ENCODE assay signal across 13 cellular contexts in the genomic region with DNA sequence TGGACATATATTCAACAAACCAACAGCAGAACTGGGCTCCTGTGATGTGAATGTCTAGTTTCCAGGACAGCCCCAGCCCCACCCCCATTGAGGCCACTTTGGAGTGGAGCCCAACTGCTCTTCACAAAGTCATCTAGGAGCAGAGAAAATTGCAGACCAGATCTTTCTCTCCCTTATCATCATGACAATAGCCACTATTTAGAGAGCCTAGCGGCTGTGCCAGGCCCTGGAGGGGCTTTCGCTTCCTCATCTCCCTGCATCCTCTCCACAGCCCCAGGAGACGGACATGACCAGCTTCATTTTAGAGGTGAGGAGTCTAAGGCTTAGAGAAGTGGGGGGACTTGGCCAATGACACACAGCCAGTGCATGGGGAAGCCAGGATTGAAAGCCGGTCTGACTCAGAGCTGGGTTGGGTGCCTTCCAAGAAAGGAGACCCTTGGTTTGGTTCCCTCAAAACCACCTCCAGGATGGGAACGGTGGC. TPM values are rescaled to one million over a fixed set of nuclear protein-coding genes. Genes with fewer than 3 reads are reported as not detected.
DNase-seq lines count a peak whose midpoint lies in the region; ATAC-seq and TF ChIP-seq lines count a peak whose summit lies in the region.
"Had no signal": no experiment of that assay in that cellular context is flagged by ENCODE, and none has a peak within 500 bp of the region (broad histone marks: within the 10 kb centered on the region; RNA-seq: fewer than 3 reads in every experiment).

No MANE protein-coding gene starts in this region.

- DNase-seq in HL-60 (ENCODE audit: low read depth in 1 of 2, low spot score in 1 of 2) (peak; percentile 32 to 61), PC-9 (peak; percentile 60 to 64), hepatic stellate cell (ENCODE audit: low spot score) (peak; percentile 41), progenitor cell of endocrine pancreas (ENCODE audit: low spot score, unreplicated experiment) (no peak), T1000 (lab: John Stamatoyannopoulos, UW) (no peak), MM.1S (no peak)
- DNase-seq: activated naive CD4-positive, alpha-beta T cell treated with anti-CD3 and anti-CD28 coated beads, Interleukin-2, amount 50 U/mL, for 16 hours; GDM1; naive B cell; NCI-H146 had no signal

- peaks cover 12% of the 10 kb centered on the region for H3K79me2 ChIP-seq in PC-9 (ENCODE audit: low read depth)
- no peaks in the 10 kb centered on the region for H3K79me2 ChIP-seq in MM.1S (ENCODE audit: low read length)

- no TSS peak for BruUV-seq in PC-9 (replicated peaks; lab: Mats Ljungman, UMichigan)

- TF ChIP-seq POLR2A in gastroesophageal sphincter (IDR thresholded peaks at IDR 0.05) = no peak

- H3K27ac ChIP-seq in HL-60 (replicated peaks) (peak overlapping the region; percentile 34), PC-9 (peak overlapping the region; percentile 71), MM.1S (ENCODE audit: low read length) (no peak overlapping the region), gastroesophageal sphincter (no peak overlapping the region)
- H3K27ac ChIP-seq: esophagus muscularis mucosa had no signal

- H3K4me2 ChIP-seq in PC-9 = peak overlapping the region; percentile 75
- H3K4me2 ChIP-seq in MM.1S (ENCODE audit: low read depth, low read length) = no peak overlapping the region

- no peak for TF ChIP-seq EP300 in gastroesophageal sphincter (IDR thresholded peaks at IDR 0.05)

- H2AFZ ChIP-seq in PC-9 (no peak overlapping the region), MM.1S (ENCODE audit: low read length) (no peak overlapping the region)

- peaks cover 47% of the 10 kb centered on the region for H3F3A ChIP-seq in PC-9 (ENCODE audit: insufficient read depth, low read depth)
- H3F3A ChIP-seq in MM.1S (ENCODE audit: insufficient read depth, low read length) = no peaks in the 10 kb centered on the region

- H3K4me3 ChIP-seq in HL-60 (replicated peaks; ENCODE audit: insufficient read depth, low read length) (no peak overlapping the region), PC-9 (peak overlapping the region; percentile 59), MM.1S (ENCODE audit: low read length) (no peak overlapping the region), gastroesophageal sphincter (no peak overlapping the region)

- H3K4me3 Mint-ChIP-seq in progenitor cell of endocrine pancreas (ENCODE audit: low read depth) = peak overlapping the region; percentile 91
- H3K4me3 Mint-ChIP-seq: naive B cell had no signal

- intact Hi-C loops in PC-9 (cut with micrococcal nuclease; ENCODE audit: unreplicated experiment) = loop anchor here (2.0 kb wide), 1 partner anchor 59 kb away; a partner anchor contains a TSS

- POLR2A ChIA-PET in PC-9 (lab: Charles Lee; ENCODE audit: unreplicated experiment) = interaction anchor here (0.7 to 3.1 kb wide), 4 partner anchors 17 to 60 kb away, joined by 3 to 29 read pairs (median 6); a partner anchor contains a TSS

- no peaks in the 10 kb centered on the region for H3K27me3 ChIP-seq in HL-60 (ENCODE audit: insufficient read depth, poor library complexity, severe bottlenecking)
- H3K27me3 ChIP-seq in PC-9 (ENCODE audit: insufficient read depth, low read depth) = no peaks in the 10 kb centered on the region
- no peaks in the 10 kb centered on the region for H3K27me3 ChIP-seq in MM.1S (replicated peaks; ENCODE audit: insufficient read depth, low read length)
- H3K27me3 ChIP-seq in gastroesophageal sphincter = peaks cover 22% of the 10 kb centered on the region

- H3K36me3 Mint-ChIP-seq in progenitor cell of endocrine pancreas (ENCODE audit: insufficient read depth) = peaks cover 14% of the 10 kb centered on the region
- H3K36me3 Mint-ChIP-seq: naive B cell had no signal

- TF ChIP-seq CTCF in HL-60 (IDR thresholded peaks at IDR 0.05; ENCODE audit: insufficient read depth, low read length) = no peak
- TF ChIP-seq CTCF in PC-9 (conservative IDR thresholded peaks at IDR 0.05) = no peak
- no peak for TF ChIP-seq CTCF in progenitor cell of endocrine pancreas (IDR thresholded peaks at IDR 0.05; ENCODE audit: unreplicated experiment)
- TF ChIP-seq CTCF in MM.1S (IDR thresholded peaks at IDR 0.05; ENCODE audit: low read length) = no peak
- TF ChIP-seq CTCF in gastroesophageal sphincter (IDR thresholded peaks at IDR 0.05) = no peak

- H3K9me3 ChIP-seq in PC-9 (ENCODE audit: insufficient read depth, low read depth) = no peaks in the 10 kb centered on the region
- no peaks in the 10 kb centered on the region for H3K9me3 ChIP-seq in MM.1S (replicated peaks; ENCODE audit: insufficient read depth, low read length)
- H3K9me3 ChIP-seq in gastroesophageal sphincter = no peaks in the 10 kb centered on the region
- H3K9me3 ChIP-seq: esophagus muscularis mucosa had no signal

- H3K9me3 Mint-ChIP-seq in progenitor cell of endocrine pancreas (ENCODE audit: low read depth) = no peaks in the 10 kb centered on the region
- H3K9me3 Mint-ChIP-seq: naive B cell had no signal

- ATAC-seq in GM19023 (IDR thresholded peaks at IDR 0.05; ENCODE audit: unreplicated experiment) (no peak), gastroesophageal sphincter (no peak)

- WGBS in gastroesophageal sphincter (ENCODE audit: low coverage in 1 of 2), 2 donors = 33% methylated on average over 1 of the region's 5 CpGs; no CpG with 5 or more reads in 1 of the 2 donors

- peaks cover 49% of the 10 kb centered on the region for H3K4me1 Mint-ChIP-seq in progenitor cell of endocrine pancreas (ENCODE audit: low read depth)

- H3K27ac Mint-ChIP-seq in progenitor cell of endocrine pancreas = peak overlapping the region; percentile 98

- CTCF ChIA-PET in PC-9 (lab: Charles Lee) = interaction anchor here (1.0 kb wide), 1 partner anchor 8 kb away, joined by 5 read pairs; no protein-coding TSS in a partner anchor

- H3K9ac ChIP-seq in MM.1S (ENCODE audit: low read length) = no peak overlapping the region

- no peaks in the 10 kb centered on the region for H4K20me1 ChIP-seq in PC-9 (ENCODE audit: insufficient read depth)
- no peaks in the 10 kb centered on the region for H4K20me1 ChIP-seq in MM.1S (ENCODE audit: insufficient read depth, low read length)

- H3K9me2 ChIP-seq in PC-9 (ENCODE audit: insufficient read depth) (no peaks in the 10 kb centered on the region), MM.1S (replicated peaks; ENCODE audit: insufficient read depth, low read length) (no peaks in the 10 kb centered on the region)

- H3K27me3 Mint-ChIP-seq in progenitor cell of endocrine pancreas = no peaks in the 10 kb centered on the region
- H3K27me3 Mint-ChIP-seq: naive B cell had no signal

- H3K36me3 ChIP-seq in PC-9 (ENCODE audit: low read depth) (no peaks in the 10 kb centered on the region; the same call in 1 of the 2 replicates), MM.1S (replicated peaks; ENCODE audit: insufficient read depth, low read length) (no peaks in the 10 kb centered on the region), gastroesophageal sphincter (peaks cover 0 to 44% of the 10 kb centered on the region in 2 donors)

- H3K4me1 ChIP-seq in PC-9 (replicated peaks; ENCODE audit: insufficient read depth) = peaks cover 69% of the 10 kb centered on the region
- H3K4me1 ChIP-seq in MM.1S (ENCODE audit: low read length) = no peaks in the 10 kb centered on the region
- peaks cover 0 to 24% (median 3%) of the 10 kb centered on the region in 3 donors for H3K4me1 ChIP-seq in gastroesophageal sphincter

RNA-seq across cellular contexts. Expression of a gene that starts 1.4 kb away (rescaled TPM):
- total RNA-seq in PC-9 (2021) (147 and 154 TPM in 2 replicates), progenitor cell of endocrine pancreas (107 and 111 TPM in 2 replicates), gastroesophageal sphincter (1 to 10 TPM in 1 of 4 donors, not detected in 3; 4.1 TPM)

RNA-seq across cellular contexts. Expression of a gene that starts 15.7 kb away (rescaled TPM):
- 4.1 and 6.8 TPM in 2 replicates for total RNA-seq in PC-9 (2021)
- 0.65 and 0.69 TPM in 2 replicates for total RNA-seq in progenitor cell of endocrine pancreas
- 10 to 100 TPM in 1 of 4 donors, 1 to 10 TPM in 2, under 1 TPM in 1; 0.17 to 15.3 (median 3.7) TPM for total RNA-seq in gastroesophageal sphincter

RNA-seq across cellular contexts. Expression of a gene that starts 16.7 kb away (rescaled TPM):
- total RNA-seq in PC-9 (2021) (81.4 and 84.3 TPM in 2 replicates), progenitor cell of endocrine pancreas (72.4 and 76.1 TPM in 2 replicates), gastroesophageal sphincter (10 to 100 TPM; 65.6 to 81.4 (median 72.3) TPM)

RNA-seq across cellular contexts. Expression of a gene that starts 25.9 kb away (rescaled TPM):
- 41.5 and 66.5 TPM in 2 replicates for total RNA-seq in PC-9 (2021)
- total RNA-seq in progenitor cell of endocrine pancreas = 40.1 and 41.7 TPM in 2 replicates
- total RNA-seq in gastroesophageal sphincter = 10 to 100 TPM; 26.5 to 70.2 (median 39.8) TPM

RNA-seq across cellular contexts. Expression of a gene that starts 39.5 kb away (rescaled TPM):
- total RNA-seq in PC-9 (2021) = 46.0 and 59.9 TPM in 2 replicates
- 51.0 and 54.8 TPM in 2 replicates for total RNA-seq in progenitor cell of endocrine pancreas
- total RNA-seq in gastroesophageal sphincter = 100 to 1,000 TPM in 3 of 4 donors, 10 to 100 TPM in 1; 93.6 to 119 (median 107) TPM

Comparison
In these comparisons a context has a peak if more than half of its experiments do, and no peak if none do; other contexts are left out.
1. DNase-seq: peak in HL-60 (2 of 2), PC-9 (2 of 2) and hepatic stellate cell (single experiment); none in progenitor cell of endocrine pancreas (single experiment), T1000 (single experiment) and MM.1S (single experiment).
2. H3K27ac ChIP-seq: peak in HL-60 (single experiment) and PC-9 (single experiment); none in MM.1S (single experiment) and gastroesophageal sphincter (0 of 4).
3. RNA of a gene that starts 1.4 kb away (total RNA-seq): 147 to 154 TPM in PC-9 and 107 to 111 TPM in progenitor cell of endocrine pancreas; 4.1 TPM in gastroesophageal sphincter; every median in the first group is over 10 times any median in the second.